10 cellular contexts compared by ENCODE assay signal in genomic region chr7:114405427-114405826, GRCh38. TPM values are rescaled to one million over a fixed set of nuclear protein-coding genes. Genes with fewer than 3 reads are reported as not detected.
DNase-seq lines count a peak whose midpoint lies in the region; ATAC-seq and TF ChIP-seq lines count a peak whose summit lies in the region.
"Had no signal": no experiment of that assay in that cellular context is flagged by ENCODE, and none has a peak within 500 bp of the region (broad histone marks: within the 10 kb centered on the region; RNA-seq: fewer than 3 reads in every experiment).

No MANE protein-coding gene starts in this region.

- H3K9me3 Mint-ChIP-seq in activated T-cell treated with anti-CD3 and anti-CD28 coated beads, Interleukin-2, amount 50 U/mL, for 72 hours: no peaks in the 10 kb centered on the region

- H3K4me3 Mint-ChIP-seq in activated T-cell treated with anti-CD3 and anti-CD28 coated beads, Interleukin-2, amount 50 U/mL, for 72 hours: no peak overlapping the region
- H3K4me3 Mint-ChIP-seq: B cell had no signal

- H3K27ac Mint-ChIP-seq in activated T-cell treated with anti-CD3 and anti-CD28 coated beads, Interleukin-2, amount 50 U/mL, for 72 hours: no peak overlapping the region
- H3K27ac Mint-ChIP-seq: B cell had no signal

- H3K27ac ChIP-seq in suprapubic skin: no peak overlapping the region
- H3K27ac ChIP-seq: skin epidermis had no signal

- H3K9me3 ChIP-seq in suprapubic skin: no peaks in the 10 kb centered on the region

- peak; percentile 68 for ATAC-seq in HG03060 (IDR thresholded peaks at IDR 0.05; ENCODE audit: low read depth, unreplicated experiment)
- ATAC-seq in activated T-cell treated with anti-CD3 and anti-CD28 coated beads, Interleukin-2, amount 50 U/mL, for 72 hours (replicated peaks in 1 of 2): no peak

- H3K4me3 ChIP-seq in suprapubic skin: no peak overlapping the region
- H3K4me3 ChIP-seq: skin epidermis had no signal

- peaks cover 7% of the 10 kb centered on the region for H3K27me3 Mint-ChIP-seq in activated T-cell treated with anti-CD3 and anti-CD28 coated beads, Interleukin-2, amount 50 U/mL, for 72 hours (ENCODE audit: low read depth)
- H3K27me3 Mint-ChIP-seq: B cell had no signal

- no peak for TF ChIP-seq POLR2A in suprapubic skin (IDR thresholded peaks at IDR 0.05)

- H3K4me1 Mint-ChIP-seq in activated T-cell treated with anti-CD3 and anti-CD28 coated beads, Interleukin-2, amount 50 U/mL, for 72 hours (ENCODE audit: low read depth): no peaks in the 10 kb centered on the region
- H3K4me1 Mint-ChIP-seq: B cell had no signal

- TF ChIP-seq CTCF in suprapubic skin (IDR thresholded peaks at IDR 0.05): no peak

- WGBS in suprapubic skin: 31% methylated on average over 2 of the region's 2 CpGs

- H3K27me3 ChIP-seq in suprapubic skin: no peaks in the 10 kb centered on the region

- no peak for TF ChIP-seq EP300 in suprapubic skin (IDR thresholded peaks at IDR 0.05)

- no peaks in the 10 kb centered on the region for H3K4me1 ChIP-seq in suprapubic skin

- DNase-seq in NCI-H1105 treated with DMSO at 0.1 percent for 48 hours (lab: John Stamatoyannopoulos, UW): peak; percentile 30
- DNase-seq in NCI-H1105 (lab: John Stamatoyannopoulos, UW): no peak
- DNase-seq in OCI-M2 (lab: John Stamatoyannopoulos, UW; ENCODE audit: unreplicated experiment): peak; percentile 58
- peak; percentile 17 for DNase-seq in iris pigment epithelial cell (ENCODE audit: low read depth)
- no peak for DNase-seq in activated T-cell treated with anti-CD3 and anti-CD28 coated beads, Interleukin-2, amount 50 U/mL, for 72 hours
- DNase-seq in suprapubic skin (ENCODE audit: low spot score in 2 of 2): no peak
- no peak for DNase-seq in stimulated activated CD4-positive, alpha-beta T cell treated with anti-CD3 and anti-CD28 coated beads, Interleukin-12 subunit alpha, Interleukin-12 subunit beta, amount 100 ng/mL, for 4 hours

- H3K36me3 ChIP-seq in suprapubic skin: no peaks in the 10 kb centered on the region

- H3K36me3 Mint-ChIP-seq in activated T-cell treated with anti-CD3 and anti-CD28 coated beads, Interleukin-2, amount 50 U/mL, for 72 hours (ENCODE audit: insufficient read depth in 2 of 2): peaks cover 0 to 1% of the 10 kb centered on the region in 2 donors

RNA-seq across cellular contexts. Expression of gene FOXP2, which starts 9.2 kb away (rescaled TPM):
- not detected for total RNA-seq in activated T-cell treated with anti-CD3 and anti-CD28 coated beads, Interleukin-2, amount 50 U/mL, for 72 hours
- total RNA-seq in suprapubic skin: 10 to 100 TPM; 12.2 to 40.9 (median 19.5) TPM
- total RNA-seq: B cell had no signal

Comparison
In these comparisons a context has a peak if more than half of its experiments do, and no peak if none do; other contexts are left out.
1. DNase-seq: peak in NCI-H1105 treated with DMSO at 0.1 percent for 48 hours (single experiment), OCI-M2 (single experiment) and iris pigment epithelial cell (single experiment); none in NCI-H1105 (single experiment), activated T-cell treated with anti-CD3 and anti-CD28 coated beads, Interleukin-2, amount 50 U/mL, for 72 hours (0 of 2), suprapubic skin (0 of 2) and stimulated activated CD4-positive, alpha-beta T cell treated with anti-CD3 and anti-CD28 coated beads, Interleukin-12 subunit alpha, Interleukin-12 subunit beta, amount 100 ng/mL, for 4 hours (single experiment).
2. RNA of gene FOXP2, which starts 9.2 kb away (total RNA-seq): 12.2 to 40.9 TPM in suprapubic skin; not detected in activated T-cell treated with anti-CD3 and anti-CD28 coated beads, Interleukin-2, amount 50 U/mL, for 72 hours; every median in the first group is over 10 times any median in the second.